9 cellular contexts compared by ENCODE assay signal in the genomic region with DNA sequence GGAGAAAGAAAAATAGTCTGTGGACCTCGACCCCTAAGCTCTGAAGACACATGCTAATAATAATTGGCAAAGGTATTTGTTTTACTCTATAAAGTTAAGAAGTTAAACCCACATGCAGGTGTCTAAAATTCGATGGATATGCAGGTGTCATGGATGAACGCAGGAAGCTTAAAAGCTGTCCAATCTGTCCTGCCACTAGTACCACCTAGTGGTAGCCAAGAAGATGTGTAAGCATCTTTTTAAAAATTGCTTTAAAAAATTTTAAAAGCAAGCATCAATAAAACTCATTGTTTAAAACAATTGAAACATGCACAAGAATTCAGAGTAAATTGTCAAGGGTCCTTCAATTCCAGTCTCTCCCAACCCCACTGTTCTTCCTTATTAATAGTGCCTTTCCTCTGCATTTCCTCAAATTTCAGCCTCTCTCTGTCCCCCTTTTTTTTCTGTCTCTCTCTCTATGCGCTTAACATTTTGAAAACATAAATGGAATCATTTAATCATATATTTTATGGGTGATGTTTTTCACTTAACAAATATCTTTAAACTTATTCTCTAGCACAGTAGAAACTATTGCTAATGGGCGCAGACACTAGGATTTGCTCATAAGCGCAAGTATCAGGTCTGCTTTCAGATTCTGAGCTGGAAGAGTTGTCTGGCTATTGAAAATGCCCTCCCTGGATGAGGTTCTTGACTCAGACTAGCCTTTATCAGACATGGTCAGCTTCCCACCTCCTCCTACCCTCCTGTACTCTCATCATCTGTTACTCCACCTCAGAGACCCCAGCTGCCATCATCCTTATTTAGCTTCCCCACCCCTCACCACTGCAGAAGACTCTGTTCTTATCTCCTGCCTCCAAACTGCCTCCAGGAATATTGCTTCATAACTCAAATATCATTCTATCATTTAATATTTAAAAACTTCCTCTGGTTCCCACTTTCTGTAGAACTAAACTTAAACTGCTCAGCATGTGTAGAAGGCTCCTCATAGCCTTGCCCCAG. TPM values are rescaled to one million over a fixed set of nuclear protein-coding genes. Genes with fewer than 3 reads are reported as not detected.
DNase-seq lines count a peak whose midpoint lies in the region; ATAC-seq, FAIRE-seq and TF ChIP-seq lines count a peak whose summit lies in the region.
"Had no signal": no experiment of that assay in that cellular context is flagged by ENCODE, and none has a peak within 500 bp of the region (broad histone marks: within the 10 kb centered on the region; RNA-seq: fewer than 3 reads in every experiment).

No MANE protein-coding gene starts in this region.

- H3K36me3 ChIP-seq in bronchial epithelial cell (ENCODE audit: control insufficient read depth, insufficient read depth, low read length) (no peaks in the 10 kb centered on the region), aorta (ENCODE audit: control insufficient read depth in 1 of 2, insufficient read depth in 2 of 2, low read length in 1 of 2) (no peaks in the 10 kb centered on the region)
- H3K36me3 ChIP-seq: BLaER1 treated with 17β-estradiol and CSF1 and Interleukin-3, amounts not matched to agents 10 nM and 100 nM had no signal

- peak; percentile 63 for TF ChIP-seq CTCF in bronchial epithelial cell (IDR thresholded peaks at IDR 0.05; ENCODE audit: insufficient read depth, low read length, severe bottlenecking)

- FAIRE-seq in bronchial epithelial cell (lab: Jason Lieb, UNC) = no peak

- H3K27me3 ChIP-seq in bronchial epithelial cell (ENCODE audit: control insufficient read depth, insufficient read depth, low read length) (no peaks in the 10 kb centered on the region), aorta (ENCODE audit: control insufficient read depth in 1 of 2, insufficient read depth in 2 of 2, low read length in 1 of 2) (no peaks in the 10 kb centered on the region)
- H3K27me3 ChIP-seq: BLaER1 treated with 17β-estradiol and CSF1 and Interleukin-3, amounts not matched to agents 10 nM and 100 nM had no signal

- no peak overlapping the region for H3K4me3 ChIP-seq in bronchial epithelial cell (ENCODE audit: low read depth, low read length)
- peak overlapping the region in 1 of 2 donors; percentile 18 for H3K4me3 ChIP-seq in aorta (ENCODE audit: low read length in 2 of 2)
- H3K4me3 ChIP-seq: BLaER1 treated with 17β-estradiol and CSF1 and Interleukin-3, amounts not matched to agents 10 nM and 100 nM had no signal

- H3K9me3 ChIP-seq in aorta (ENCODE audit: control insufficient read depth, low read length) = no peaks in the 10 kb centered on the region
- H3K9me3 ChIP-seq: BLaER1 treated with 17β-estradiol and CSF1 and Interleukin-3, amounts not matched to agents 10 nM and 100 nM had no signal

- WGBS in aorta, 2 donors = 45 to 47% methylated on average over 6 of the region's 6 CpGs

- intact Hi-C loops in aorta (cut with DNase I) = loop anchor here (5.0 to 10.0 kb wide), 2 partner anchors 88 to 161 kb away; no protein-coding TSS in a partner anchor

- no peak overlapping the region for H3K27ac ChIP-seq in aorta (ENCODE audit: low read depth in 1 of 2, low read length in 2 of 2)
- H3K27ac ChIP-seq: BLaER1 treated with 17β-estradiol and CSF1 and Interleukin-3, amounts not matched to agents 10 nM and 100 nM had no signal

- no peak for ATAC-seq in aorta (ENCODE audit: low FRiP score)
- no peak for ATAC-seq in HG02642 (IDR thresholded peaks at IDR 0.05; ENCODE audit: poor library complexity, unreplicated experiment)

- DNase-seq in NCI-H2081 (lab: John Stamatoyannopoulos, UW) (peak; percentile 11 to 52), NCI-H2081 treated with DMSO at 0.1 percent for 48 hours (lab: John Stamatoyannopoulos, UW) (no peak), GM19240 (ENCODE audit: insufficient read length, low spot score) (peak; percentile 34), NCI-H748 treated with DMSO at 0.1 percent for 48 hours (lab: John Stamatoyannopoulos, UW) (peak; percentile 6), bronchial epithelial cell (ENCODE audit: low read depth) (peak; percentile 45), lung microvascular endothelial cell (ENCODE audit: low read depth in 2 of 2) (peak; percentile 54 to 73), aorta (no peak)

- H3K4me1 ChIP-seq in aorta (ENCODE audit: control insufficient read depth in 1 of 2, insufficient read depth in 2 of 2, low read length in 2 of 2) = no peaks in the 10 kb centered on the region

RNA-seq across cellular contexts. Expression of gene PPP3R1, which starts 30.8 kb away (rescaled TPM):
- 19.2 and 26.5 TPM in 2 replicates for total RNA-seq in bronchial epithelial cell
- total RNA-seq in lung microvascular endothelial cell = 15.7 and 18.3 TPM in 2 replicates
- total RNA-seq in aorta = 10 to 100 TPM; 50.4 to 51.0 TPM
- polyA plus RNA-seq in aorta = 10 to 100 TPM; 16.6 to 22.5 TPM

RNA-seq across cellular contexts. Expression of gene CNRIP1, which starts 36.6 kb away (rescaled TPM):
- 0.26 TPM in 1 of 2 replicates, not detected in the other for total RNA-seq in bronchial epithelial cell
- total RNA-seq in lung microvascular endothelial cell = 36.9 and 39.9 TPM in 2 replicates
- total RNA-seq in aorta = 10 to 100 TPM; 31.7 to 40.7 TPM
- polyA plus RNA-seq in aorta = 10 to 100 TPM; 24.8 to 28.2 TPM

Comparison
In these comparisons a context has a peak if more than half of its experiments do, and no peak if none do; other contexts are left out.
1. DNase-seq: peak in NCI-H2081 (2 of 2), GM19240 (single experiment), NCI-H748 treated with DMSO at 0.1 percent for 48 hours (single experiment), bronchial epithelial cell (single experiment) and lung microvascular endothelial cell (2 of 2); none in NCI-H2081 treated with DMSO at 0.1 percent for 48 hours (single experiment) and aorta (0 of 2).
2. RNA of gene CNRIP1, which starts 36.6 kb away (total RNA-seq): 31.7 to 40.7 TPM in aorta and 36.9 to 39.9 TPM in lung microvascular endothelial cell; 0.26 TPM in bronchial epithelial cell; every median in the first group is over 10 times any median in the second.